In the genomic region with DNA sequence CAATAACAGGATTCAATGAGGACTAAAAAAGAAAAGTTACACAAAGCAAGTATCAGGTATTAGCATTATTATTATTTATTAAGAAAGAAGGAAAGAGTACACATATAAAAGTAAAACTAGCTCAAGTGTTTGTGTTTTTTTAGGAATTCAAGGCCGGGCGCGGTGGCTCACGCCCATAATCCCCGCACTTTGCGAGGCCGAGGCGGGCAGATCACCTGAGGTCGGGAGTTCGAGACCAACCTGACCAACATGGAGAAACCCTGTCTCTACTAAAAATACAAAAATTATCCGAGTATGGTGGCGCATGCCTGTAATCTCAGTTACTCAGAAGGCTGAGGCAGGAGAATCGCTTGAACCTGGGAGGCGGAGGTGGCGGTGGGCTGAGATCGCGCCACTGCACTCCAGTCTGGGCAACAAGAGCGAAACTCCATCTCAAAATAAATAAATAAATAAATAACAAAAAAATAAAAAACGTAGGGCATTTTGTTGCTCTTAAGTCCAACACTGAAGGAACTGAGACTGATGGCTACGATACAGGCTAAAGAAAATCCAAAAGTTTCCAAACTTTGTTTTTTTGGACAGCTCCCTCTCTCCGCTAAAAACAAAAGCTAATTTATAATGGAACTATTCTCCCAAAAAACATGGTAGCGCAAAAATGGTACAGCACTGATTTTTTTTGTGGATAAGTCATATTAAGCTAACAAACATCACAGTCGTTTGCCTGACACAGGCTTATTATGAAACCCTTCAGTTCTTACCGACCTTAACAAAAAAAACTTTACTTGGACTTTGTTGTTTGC, we compare ENCODE assay signal across 2 cellular contexts.
TF ChIP-seq lines count a peak whose summit lies in the region.

No MANE protein-coding gene starts in this region.

TF ChIP-seq in SK-N-SH, 30 proteins besides CTCF, POLR2A, EP300 and RAD21 (continued from another document):
- TF ChIP-seq, protein P1, sequence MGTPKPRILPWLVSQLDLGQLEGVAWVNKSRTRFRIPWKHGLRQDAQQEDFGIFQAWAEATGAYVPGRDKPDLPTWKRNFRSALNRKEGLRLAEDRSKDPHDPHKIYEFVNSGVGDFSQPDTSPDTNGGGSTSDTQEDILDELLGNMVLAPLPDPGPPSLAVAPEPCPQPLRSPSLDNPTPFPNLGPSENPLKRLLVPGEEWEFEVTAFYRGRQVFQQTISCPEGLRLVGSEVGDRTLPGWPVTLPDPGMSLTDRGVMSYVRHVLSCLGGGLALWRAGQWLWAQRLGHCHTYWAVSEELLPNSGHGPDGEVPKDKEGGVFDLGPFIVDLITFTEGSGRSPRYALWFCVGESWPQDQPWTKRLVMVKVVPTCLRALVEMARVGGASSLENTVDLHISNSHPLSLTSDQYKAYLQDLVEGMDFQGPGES (IDR thresholded peaks at IDR 0.05; ENCODE audit: low read depth, low read length), result no peak
- TF ChIP-seq, protein P2, sequence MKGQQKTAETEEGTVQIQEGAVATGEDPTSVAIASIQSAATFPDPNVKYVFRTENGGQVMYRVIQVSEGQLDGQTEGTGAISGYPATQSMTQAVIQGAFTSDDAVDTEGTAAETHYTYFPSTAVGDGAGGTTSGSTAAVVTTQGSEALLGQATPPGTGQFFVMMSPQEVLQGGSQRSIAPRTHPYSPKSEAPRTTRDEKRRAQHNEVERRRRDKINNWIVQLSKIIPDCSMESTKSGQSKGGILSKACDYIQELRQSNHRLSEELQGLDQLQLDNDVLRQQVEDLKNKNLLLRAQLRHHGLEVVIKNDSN (IDR thresholded peaks at IDR 0.05; ENCODE audit: borderline replicate concordance, low read depth), result no peak
- TF ChIP-seq FOXJ3 (CRISPR knock-in tag; IDR thresholded peaks at IDR 0.05), result no peak
- no peak for TF ChIP-seq RFX5 (IDR thresholded peaks at IDR 0.05; ENCODE audit: low read length)
- TF ChIP-seq TCF12 (IDR thresholded peaks at IDR 0.05), result no peak
- TF ChIP-seq, protein P3, sequence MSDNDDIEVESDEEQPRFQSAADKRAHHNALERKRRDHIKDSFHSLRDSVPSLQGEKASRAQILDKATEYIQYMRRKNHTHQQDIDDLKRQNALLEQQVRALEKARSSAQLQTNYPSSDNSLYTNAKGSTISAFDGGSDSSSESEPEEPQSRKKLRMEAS (IDR thresholded peaks at IDR 0.05; ENCODE audit: low read depth), result no peak
- TF ChIP-seq SMC3 (IDR thresholded peaks at IDR 0.05; ENCODE audit: low read depth, low read length), result no peak
- TF ChIP-seq ELF1 (IDR thresholded peaks at IDR 0.05), result no peak
- no peak for TF ChIP-seq CHD2 (IDR thresholded peaks at IDR 0.05; ENCODE audit: low read length, partially characterized antibody)
- TF ChIP-seq GABPA (IDR thresholded peaks at IDR 0.05; ENCODE audit: low read depth), result no peak
- no peak for TF ChIP-seq YY1 (IDR thresholded peaks at IDR 0.05; ENCODE audit: low read depth)
- TF ChIP-seq, protein P4, sequence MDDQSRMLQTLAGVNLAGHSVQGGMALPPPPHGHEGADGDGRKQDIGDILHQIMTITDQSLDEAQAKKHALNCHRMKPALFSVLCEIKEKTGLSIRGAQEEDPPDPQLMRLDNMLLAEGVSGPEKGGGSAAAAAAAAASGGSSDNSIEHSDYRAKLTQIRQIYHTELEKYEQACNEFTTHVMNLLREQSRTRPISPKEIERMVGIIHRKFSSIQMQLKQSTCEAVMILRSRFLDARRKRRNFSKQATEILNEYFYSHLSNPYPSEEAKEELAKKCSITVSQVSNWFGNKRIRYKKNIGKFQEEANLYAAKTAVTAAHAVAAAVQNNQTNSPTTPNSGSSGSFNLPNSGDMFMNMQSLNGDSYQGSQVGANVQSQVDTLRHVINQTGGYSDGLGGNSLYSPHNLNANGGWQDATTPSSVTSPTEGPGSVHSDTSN (IDR thresholded peaks at IDR 0.05), result no peak

TF ChIP-seq in SK-N-SH treated with all-trans-retinoic acid at 6 μM for 48 hours, 23 proteins besides CTCF, POLR2A, EP300 and RAD21 (continued from another document):
- TF ChIP-seq, protein P5, sequence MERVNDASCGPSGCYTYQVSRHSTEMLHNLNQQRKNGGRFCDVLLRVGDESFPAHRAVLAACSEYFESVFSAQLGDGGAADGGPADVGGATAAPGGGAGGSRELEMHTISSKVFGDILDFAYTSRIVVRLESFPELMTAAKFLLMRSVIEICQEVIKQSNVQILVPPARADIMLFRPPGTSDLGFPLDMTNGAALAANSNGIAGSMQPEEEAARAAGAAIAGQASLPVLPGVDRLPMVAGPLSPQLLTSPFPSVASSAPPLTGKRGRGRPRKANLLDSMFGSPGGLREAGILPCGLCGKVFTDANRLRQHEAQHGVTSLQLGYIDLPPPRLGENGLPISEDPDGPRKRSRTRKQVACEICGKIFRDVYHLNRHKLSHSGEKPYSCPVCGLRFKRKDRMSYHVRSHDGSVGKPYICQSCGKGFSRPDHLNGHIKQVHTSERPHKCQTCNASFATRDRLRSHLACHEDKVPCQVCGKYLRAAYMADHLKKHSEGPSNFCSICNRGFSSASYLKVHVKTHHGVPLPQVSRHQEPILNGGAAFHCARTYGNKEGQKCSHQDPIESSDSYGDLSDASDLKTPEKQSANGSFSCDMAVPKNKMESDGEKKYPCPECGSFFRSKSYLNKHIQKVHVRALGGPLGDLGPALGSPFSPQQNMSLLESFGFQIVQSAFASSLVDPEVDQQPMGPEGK (CRISPR knock-in tag; IDR thresholded peaks at IDR 0.05; ENCODE audit: borderline replicate concordance), result no peak
- TF ChIP-seq TOX (CRISPR knock-in tag; IDR thresholded peaks at IDR 0.05; ENCODE audit: borderline replicate concordance) (no peak), RARB (CRISPR knock-in tag; IDR thresholded peaks at IDR 0.05) (no peak), ZC3H10 (CRISPR knock-in tag; IDR thresholded peaks at IDR 0.05) (no peak), ZNF8 (CRISPR knock-in tag; IDR thresholded peaks at IDR 0.05) (no peak), ARNTL (CRISPR knock-in tag; IDR thresholded peaks at IDR 0.05; ENCODE audit: borderline replicate concordance, low read depth) (no peak), ZNF70 (CRISPR knock-in tag; IDR thresholded peaks at IDR 0.05) (no peak), SNAI2 (CRISPR knock-in tag; IDR thresholded peaks at IDR 0.05) (no peak), GLIS3 (CRISPR knock-in tag; IDR thresholded peaks at IDR 0.05) (no peak), OSR1 (CRISPR knock-in tag; IDR thresholded peaks at IDR 0.05) (no peak), ZFP30 (CRISPR knock-in tag; IDR thresholded peaks at IDR 0.05) (no peak), ESRRG (CRISPR knock-in tag; IDR thresholded peaks at IDR 0.05) (no peak), CSDC2 (CRISPR knock-in tag; IDR thresholded peaks at IDR 0.05) (no peak), ZFP3 (CRISPR knock-in tag; IDR thresholded peaks at IDR 0.05) (no peak), TCF4 (CRISPR knock-in tag; IDR thresholded peaks at IDR 0.05; ENCODE audit: borderline replicate concordance) (no peak)
